In genomic region chr21:38277501-38278111, GRCh38 we compare ENCODE assay signal across 10 cellular contexts. TPM values are rescaled to one million over a fixed set of nuclear protein-coding genes. Genes with fewer than 3 reads are reported as not detected.
DNase-seq lines count a peak whose midpoint lies in the region; ATAC-seq and TF ChIP-seq lines count a peak whose summit lies in the region.
"Had no signal": no experiment of that assay in that cellular context is flagged by ENCODE, and none has a peak within 500 bp of the region (broad histone marks: within the 10 kb centered on the region; RNA-seq: fewer than 3 reads in every experiment).

No MANE protein-coding gene starts in this region.

- peaks cover 5% of the 10 kb centered on the region for H3K4me1 Mint-ChIP-seq in activated T-cell treated with anti-CD3 and anti-CD28 coated beads, Interleukin-2, amount 50 U/mL, for 4 hours (ENCODE audit: low read depth)

- peak overlapping the region; percentile 60; the same call in 1 of the 2 replicates for H3K4me2 ChIP-seq in SK-N-SH
- peak overlapping the region; percentile 47 for H3K4me2 ChIP-seq in smooth muscle cell

- no peaks in the 10 kb centered on the region for H3K36me3 ChIP-seq in SK-N-SH (replicated peaks in 1 of 2; ENCODE audit: control insufficient read depth in 1 of 2, insufficient read depth in 2 of 2, low read length in 1 of 2)
- no peaks in the 10 kb centered on the region for H3K36me3 ChIP-seq in smooth muscle cell (ENCODE audit: low read depth)

- H2AFZ ChIP-seq in SK-N-SH (ENCODE audit: low read depth), result no peak overlapping the region
- no peak overlapping the region for H2AFZ ChIP-seq in smooth muscle cell (ENCODE audit: low read depth)

- 10% methylated on average over 9 of the region's 9 CpGs for WGBS in SK-N-SH (ENCODE audit: low lambda C conversion rate)
- WGBS in smooth muscle cell (ENCODE audit: low lambda C conversion rate), result 19% methylated on average over 9 of the region's 9 CpGs

- H3K9me3 ChIP-seq in SK-N-SH, result no peaks in the 10 kb centered on the region
- no peaks in the 10 kb centered on the region for H3K9me3 ChIP-seq in smooth muscle cell (replicated peaks; ENCODE audit: low read depth)

- no peaks in the 10 kb centered on the region for H3K36me3 Mint-ChIP-seq in activated T-cell treated with anti-CD3 and anti-CD28 coated beads, Interleukin-2, amount 50 U/mL, for 4 hours (ENCODE audit: insufficient read depth)

- no peaks in the 10 kb centered on the region for H3K9me3 Mint-ChIP-seq in activated T-cell treated with anti-CD3 and anti-CD28 coated beads, Interleukin-2, amount 50 U/mL, for 4 hours
- H3K9me3 Mint-ChIP-seq: CD4-positive, alpha-beta T cell had no signal

- ATAC-seq in activated T-cell treated with anti-CD3 and anti-CD28 coated beads, Interleukin-2, amount 50 U/mL, for 4 hours, result peak; percentile 84 to 96
- ATAC-seq in HG03520 (IDR thresholded peaks at IDR 0.05; ENCODE audit: unreplicated experiment), result no peak
- no peak for ATAC-seq in GM21528 (IDR thresholded peaks at IDR 0.05; ENCODE audit: low FRiP score, unreplicated experiment)

- no peaks in the 10 kb centered on the region for H3K9me2 ChIP-seq in SK-N-SH

- DNase-seq in activated T-cell treated with anti-CD3 and anti-CD28 coated beads, Interleukin-2, amount 50 U/mL, for 4 hours, result no peak
- DNase-seq in activated T-cell treated with anti-CD3 and anti-CD28 coated beads for 4 hours (no peak), SK-N-SH (no peak), fibroblast of peridontal ligament (ENCODE audit: extremely low read depth) (peak; percentile 98), smooth muscle cell (lab: John Stamatoyannopoulos, UW; ENCODE audit: unreplicated experiment) (no peak), GOT3 (lab: John Stamatoyannopoulos, UW) (no peak)
- DNase-seq: effector CD8-positive, alpha-beta T cell had no signal

- H3K9ac ChIP-seq in SK-N-SH (no peak overlapping the region; the same call in 1 of the 2 replicates), smooth muscle cell (ENCODE audit: low read depth) (peak overlapping the region; percentile 74)

- H4K20me1 ChIP-seq in SK-N-SH (ENCODE audit: insufficient read depth) (no peaks in the 10 kb centered on the region), smooth muscle cell (ENCODE audit: low read depth) (no peaks in the 10 kb centered on the region)

- H3K27ac ChIP-seq in SK-N-SH (ENCODE audit: low read depth in 2 of 2, low read length in 1 of 2) (peak overlapping the region in 1 of 2 experiments; percentile 92; a peak in 2 of 4 replicates), smooth muscle cell (ENCODE audit: low read depth) (peak overlapping the region; percentile 95)

- H3K4me3 ChIP-seq in SK-N-SH (ENCODE audit: low read depth in 2 of 2, low read length in 1 of 2), result no peak overlapping the region; a peak in 1 of 4 replicates
- H3K4me3 ChIP-seq in smooth muscle cell, result no peak overlapping the region

- H3K4me3 Mint-ChIP-seq in activated T-cell treated with anti-CD3 and anti-CD28 coated beads, Interleukin-2, amount 50 U/mL, for 4 hours, result no peak overlapping the region
- H3K4me3 Mint-ChIP-seq: CD4-positive, alpha-beta T cell had no signal

- no peak; the same call in 1 of the 2 replicates for TF ChIP-seq RAD21 in SK-N-SH (IDR thresholded peaks at IDR 0.05; ENCODE audit: low read length)

- H3F3A ChIP-seq in SK-N-SH (replicated peaks; ENCODE audit: insufficient read depth) (peaks cover 16% of the 10 kb centered on the region), smooth muscle cell (ENCODE audit: low read depth) (peaks cover 6% of the 10 kb centered on the region)

- TF ChIP-seq EP300 in SK-N-SH (IDR thresholded peaks at IDR 0.05; ENCODE audit: borderline replicate concordance in 1 of 2, low read depth in 1 of 2, low read length in 1 of 2), result peak in 1 of 2 experiments; percentile 96; a peak in 2 of 4 replicates

- H3K4me1 ChIP-seq in SK-N-SH (ENCODE audit: control insufficient read depth in 1 of 2, insufficient read depth in 2 of 2, low read depth in 1 of 2, low read length in 1 of 2) (peaks cover 0 to 12% of the 10 kb centered on the region in 2 experiments; a peak in 2 of 4 replicates), smooth muscle cell (ENCODE audit: low read depth) (peaks cover 3% of the 10 kb centered on the region)

- H3K27me3 Mint-ChIP-seq in activated T-cell treated with anti-CD3 and anti-CD28 coated beads, Interleukin-2, amount 50 U/mL, for 4 hours (ENCODE audit: low read depth), result no peaks in the 10 kb centered on the region
- H3K27me3 Mint-ChIP-seq: CD4-positive, alpha-beta T cell had no signal

- H3K27me3 ChIP-seq in SK-N-SH (ENCODE audit: insufficient read depth), result no peaks in the 10 kb centered on the region
- H3K27me3 ChIP-seq in smooth muscle cell (ENCODE audit: low read depth), result no peaks in the 10 kb centered on the region

- H3K79me2 ChIP-seq in SK-N-SH (ENCODE audit: insufficient read depth), result no peaks in the 10 kb centered on the region
- H3K79me2 ChIP-seq in smooth muscle cell (ENCODE audit: low read depth), result no peaks in the 10 kb centered on the region

- TF ChIP-seq CTCF in SK-N-SH (IDR thresholded peaks at IDR 0.05) (no peak), smooth muscle cell (IDR thresholded peaks at IDR 0.05; ENCODE audit: borderline replicate concordance, insufficient read depth, poor library complexity, severe bottlenecking) (no peak)

- CTCF ChIA-PET in SK-N-SH (lab: Yijun Ruan, JAX), result no interaction called here

- POLR2A ChIA-PET in SK-N-SH (lab: Yijun Ruan, JAX), result no interaction called here

TF ChIP-seq in SK-N-SH, 30 proteins besides CTCF, POLR2A, EP300 and RAD21 (continues in another document):
- no peak for TF ChIP-seq RFX5 (IDR thresholded peaks at IDR 0.05; ENCODE audit: low read length)
- TF ChIP-seq, protein P1, sequence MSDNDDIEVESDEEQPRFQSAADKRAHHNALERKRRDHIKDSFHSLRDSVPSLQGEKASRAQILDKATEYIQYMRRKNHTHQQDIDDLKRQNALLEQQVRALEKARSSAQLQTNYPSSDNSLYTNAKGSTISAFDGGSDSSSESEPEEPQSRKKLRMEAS (IDR thresholded peaks at IDR 0.05; ENCODE audit: low read depth), result peak; percentile 94
- peak; percentile 46; the same call in 1 of the 2 replicates for TF ChIP-seq SIN3A (IDR thresholded peaks at IDR 0.05; ENCODE audit: borderline replicate concordance, low read depth, low read length)
- TF ChIP-seq JUND (IDR thresholded peaks at IDR 0.05), result peak; percentile 92
- no peak; the same call in 1 of the 2 replicates for TF ChIP-seq MXI1 (IDR thresholded peaks at IDR 0.05; ENCODE audit: low read depth, low read length)
- TF ChIP-seq GABPA (IDR thresholded peaks at IDR 0.05; ENCODE audit: low read depth), result no peak
- no peak for TF ChIP-seq TAF1 (IDR thresholded peaks at IDR 0.05; ENCODE audit: borderline replicate concordance, low read depth, low read length)
- TF ChIP-seq ZBTB33 (IDR thresholded peaks at IDR 0.05; ENCODE audit: borderline replicate concordance, low read depth), result peak; percentile 60; the same call in 1 of the 2 replicates
- no peak for TF ChIP-seq GATA2 (CRISPR knock-in tag; IDR thresholded peaks at IDR 0.05)
- TF ChIP-seq FOXJ3 (CRISPR knock-in tag; IDR thresholded peaks at IDR 0.05), result no peak
- TF ChIP-seq ELF1 (IDR thresholded peaks at IDR 0.05), result no peak
- TF ChIP-seq REST (IDR thresholded peaks at IDR 0.05; ENCODE audit: low read depth, low read length), result no peak
- peak; percentile 73; the same call in 1 of the 2 replicates for TF ChIP-seq RXRA (IDR thresholded peaks at IDR 0.05; ENCODE audit: borderline replicate concordance, low read depth)
- peak; percentile 77 for TF ChIP-seq FOXM1 (IDR thresholded peaks at IDR 0.05; ENCODE audit: low read depth)

RNA-seq across cellular contexts. Expression of gene KCNJ15, which starts 20.8 kb away (rescaled TPM):
- total RNA-seq in activated T-cell treated with anti-CD3 and anti-CD28 coated beads, Interleukin-2, amount 50 U/mL, for 4 hours, result under 1 TPM; 0.29 to 0.46 (median 0.40) TPM
- polyA plus RNA-seq in SK-N-SH (2012; rRNA removed) (0.02 and 0.03 TPM in 2 replicates), smooth muscle cell (4.2 and 12.9 TPM in 2 replicates)
- 0.06 and 0.08 TPM in 2 replicates for polyA plus RNA-seq in SK-N-SH (2012; cell fraction: cytosol; rRNA removed)
- polyA plus RNA-seq in SK-N-SH (2012; cell fraction: nucleus; rRNA removed), result 0.04 TPM in 1 of 2 replicates, not detected in the other
- 14.7 and 21.9 TPM in 2 replicates for total RNA-seq in smooth muscle cell

Comparison
In these comparisons a context has a peak if more than half of its experiments do, and no peak if none do; other contexts are left out.
1. ATAC-seq: peak in activated T-cell treated with anti-CD3 and anti-CD28 coated beads, Interleukin-2, amount 50 U/mL, for 4 hours (2 of 2); none in HG03520 (single experiment) and GM21528 (single experiment).
2. RNA of gene KCNJ15, which starts 20.8 kb away (total RNA-seq): 14.7 to 21.9 TPM in smooth muscle cell; 0.29 to 0.46 TPM in activated T-cell treated with anti-CD3 and anti-CD28 coated beads, Interleukin-2, amount 50 U/mL, for 4 hours; every median in the first group is over 10 times any median in the second.